9 cellular contexts compared by ENCODE assay signal in genomic region chr7:97145068-97145467, GRCh38. TPM values are rescaled to one million over a fixed set of nuclear protein-coding genes. Genes with fewer than 3 reads are reported as not detected.
DNase-seq lines count a peak whose midpoint lies in the region; ATAC-seq and TF ChIP-seq lines count a peak whose summit lies in the region.
"Had no signal": no experiment of that assay in that cellular context is flagged by ENCODE, and none has a peak within 500 bp of the region (broad histone marks: within the 10 kb centered on the region; RNA-seq: fewer than 3 reads in every experiment).

No MANE protein-coding gene starts in this region.

- 33% methylated on average over 1 of the region's 1 CpG for WGBS in right lobe of liver (ENCODE audit: insufficient coverage, low coverage, low lambda C conversion rate, missing lambda C conversion rate)

- H3K27ac ChIP-seq in right lobe of liver = no peak overlapping the region

- no peaks in the 10 kb centered on the region for H3K4me1 ChIP-seq in right lobe of liver

- H3K36me3 ChIP-seq in GM06990 (ENCODE audit: control insufficient read depth, insufficient read depth, low read length) = no peaks in the 10 kb centered on the region
- no peaks in the 10 kb centered on the region for H3K36me3 ChIP-seq in right lobe of liver

- peaks cover 5% of the 10 kb centered on the region for H3K4me1 Mint-ChIP-seq in activated T-helper 17 cell treated with anti-CD3 and anti-CD28 coated beads, Interleukin-2, amount 50 U/mL, for 72 hours
- peaks cover 0 to 4% of the 10 kb centered on the region in 2 donors for H3K4me1 Mint-ChIP-seq in natural killer cell
- H3K4me1 Mint-ChIP-seq in activated T-helper 2 cell treated with anti-CD3 and anti-CD28 coated beads, Interferon-gamma antibody, Interleukin-2, Interleukin-4, amounts not matched to agents 10 μg/mL and 5 μg/mL and 100 μg/mL, durations not matched to agents 14 hours and 24 hours and 36 hours (ENCODE audit: low read depth) = peaks cover 3% of the 10 kb centered on the region

- no peak for ATAC-seq in activated T-helper 17 cell treated with anti-CD3 and anti-CD28 coated beads, Interleukin-2, amount 50 U/mL, for 72 hours (replicated peaks)
- ATAC-seq in right lobe of liver (peak; percentile 40 to 72 (median 52)), natural killer cell (no peak), omental fat pad (ENCODE audit: low FRiP score) (no peak), HG02763 (IDR thresholded peaks at IDR 0.05; ENCODE audit: unreplicated experiment) (no peak)

- DNase-seq in GM06990 (ENCODE audit: extremely low read depth, insufficient read length) = no peak
- DNase-seq in NCI-H1105 (lab: John Stamatoyannopoulos, UW) = peak; percentile 11
- DNase-seq in right lobe of liver = no peak
- DNase-seq in natural killer cell = no peak
- DNase-seq in omental fat pad (ENCODE audit: low spot score) = no peak
- DNase-seq in activated T-helper 2 cell treated with anti-CD3 and anti-CD28 coated beads, Interferon-gamma antibody, Interleukin-2, Interleukin-4, amounts not matched to agents 10 μg/mL and 5 μg/mL and 100 μg/mL, durations not matched to agents 14 hours and 24 hours and 36 hours (ENCODE audit: low spot score) = no peak

- TF ChIP-seq POLR2A in right lobe of liver (IDR thresholded peaks at IDR 0.05) = no peak

- H3K36me3 Mint-ChIP-seq in activated T-helper 17 cell treated with anti-CD3 and anti-CD28 coated beads, Interleukin-2, amount 50 U/mL, for 72 hours (ENCODE audit: low read depth) = peaks cover 51% of the 10 kb centered on the region
- peaks cover 16% of the 10 kb centered on the region for H3K36me3 Mint-ChIP-seq in natural killer cell
- H3K36me3 Mint-ChIP-seq in activated T-helper 2 cell treated with anti-CD3 and anti-CD28 coated beads, Interferon-gamma antibody, Interleukin-2, Interleukin-4, amounts not matched to agents 10 μg/mL and 5 μg/mL and 100 μg/mL, durations not matched to agents 14 hours and 24 hours and 36 hours (ENCODE audit: low read depth) = peaks cover 28% of the 10 kb centered on the region

- H3K27me3 Mint-ChIP-seq in activated T-helper 17 cell treated with anti-CD3 and anti-CD28 coated beads, Interleukin-2, amount 50 U/mL, for 72 hours = no peaks in the 10 kb centered on the region
- no peaks in the 10 kb centered on the region for H3K27me3 Mint-ChIP-seq in natural killer cell (ENCODE audit: low read depth in 2 of 2)
- no peaks in the 10 kb centered on the region for H3K27me3 Mint-ChIP-seq in activated T-helper 2 cell treated with anti-CD3 and anti-CD28 coated beads, Interferon-gamma antibody, Interleukin-2, Interleukin-4, amounts not matched to agents 10 μg/mL and 5 μg/mL and 100 μg/mL, durations not matched to agents 14 hours and 24 hours and 36 hours (ENCODE audit: low read depth)

- intact Hi-C loops in right lobe of liver (cut with DNase I) = no loop called here
- intact Hi-C loops in natural killer cell (cut with micrococcal nuclease) = no loop called here
- intact Hi-C loops in activated T-helper 2 cell treated with anti-CD3 and anti-CD28 coated beads, Interferon-gamma antibody, Interleukin-2, Interleukin-4, amounts not matched to agents 10 μg/mL and 5 μg/mL and 100 μg/mL, durations not matched to agents 14 hours and 24 hours and 36 hours (cut with micrococcal nuclease) = loop anchor here (2.0 kb wide), 1 partner anchor 34 kb away; no protein-coding TSS in a partner anchor

- H3K27ac Mint-ChIP-seq in activated T-helper 17 cell treated with anti-CD3 and anti-CD28 coated beads, Interleukin-2, amount 50 U/mL, for 72 hours = peak overlapping the region; percentile 39
- H3K27ac Mint-ChIP-seq in natural killer cell = no peak overlapping the region
- H3K27ac Mint-ChIP-seq in activated T-helper 2 cell treated with anti-CD3 and anti-CD28 coated beads, Interferon-gamma antibody, Interleukin-2, Interleukin-4, amounts not matched to agents 10 μg/mL and 5 μg/mL and 100 μg/mL, durations not matched to agents 14 hours and 24 hours and 36 hours = no peak overlapping the region
- H3K27ac Mint-ChIP-seq: T-helper 1 cell treated with Interleukin-12 subunit alpha and Interleukin-12 subunit beta and Interleukin-4 antibody, amounts not matched to agents 30 μg/mL and 1 μg/mL, for 36 hours had no signal

- no peaks in the 10 kb centered on the region for H3K9me3 ChIP-seq in right lobe of liver

- H3K4me3 Mint-ChIP-seq in activated T-helper 17 cell treated with anti-CD3 and anti-CD28 coated beads, Interleukin-2, amount 50 U/mL, for 72 hours = no peak overlapping the region
- no peak overlapping the region for H3K4me3 Mint-ChIP-seq in natural killer cell
- no peak overlapping the region for H3K4me3 Mint-ChIP-seq in activated T-helper 2 cell treated with anti-CD3 and anti-CD28 coated beads, Interferon-gamma antibody, Interleukin-2, Interleukin-4, amounts not matched to agents 10 μg/mL and 5 μg/mL and 100 μg/mL, durations not matched to agents 14 hours and 24 hours and 36 hours (ENCODE audit: low read depth)
- H3K4me3 Mint-ChIP-seq: T-helper 1 cell treated with Interleukin-12 subunit alpha and Interleukin-12 subunit beta and Interleukin-4 antibody, amounts not matched to agents 30 μg/mL and 1 μg/mL, for 36 hours had no signal

- H3K9me3 Mint-ChIP-seq in activated T-helper 17 cell treated with anti-CD3 and anti-CD28 coated beads, Interleukin-2, amount 50 U/mL, for 72 hours = peaks cover 4% of the 10 kb centered on the region
- peaks cover 0 to 2% of the 10 kb centered on the region in 2 donors for H3K9me3 Mint-ChIP-seq in natural killer cell
- peaks cover 16% of the 10 kb centered on the region for H3K9me3 Mint-ChIP-seq in activated T-helper 2 cell treated with anti-CD3 and anti-CD28 coated beads, Interferon-gamma antibody, Interleukin-2, Interleukin-4, amounts not matched to agents 10 μg/mL and 5 μg/mL and 100 μg/mL, durations not matched to agents 14 hours and 24 hours and 36 hours

- TF ChIP-seq CTCF in GM06990 (IDR thresholded peaks at IDR 0.05; ENCODE audit: insufficient read depth, low read length, poor library complexity, severe bottlenecking) = peak; percentile 34
- peak; percentile 45 to 62 (median 58) for TF ChIP-seq CTCF in right lobe of liver (IDR thresholded peaks at IDR 0.05)
- no peak for TF ChIP-seq CTCF in natural killer cell (IDR thresholded peaks at IDR 0.05)
- no peak for TF ChIP-seq CTCF in omental fat pad (IDR thresholded peaks at IDR 0.05)

- H3K4me3 ChIP-seq in GM06990 (replicated peaks; ENCODE audit: low read depth, low read length) (no peak overlapping the region), right lobe of liver (no peak overlapping the region)

- H3K27me3 ChIP-seq in GM06990 (replicated peaks; ENCODE audit: control insufficient read depth, insufficient read depth, low read length) (no peaks in the 10 kb centered on the region), right lobe of liver (no peaks in the 10 kb centered on the region)

RNA-seq across cellular contexts. Expression of gene SDHAF3, which starts 27.6 kb away (rescaled TPM):
- total RNA-seq in activated T-helper 17 cell treated with anti-CD3 and anti-CD28 coated beads, Interleukin-2, amount 50 U/mL, for 72 hours = 10 to 100 TPM; 17.8 to 23.5 TPM
- 10 to 100 TPM in 4 of 6 experiments, 1 to 10 TPM in 2; 8.5 to 15.5 (median 12.1) TPM for total RNA-seq in right lobe of liver
- 10 to 100 TPM in 2 of 3 donors, 1 to 10 TPM in 1; 7.3 to 10.4 (median 10.1) TPM for total RNA-seq in natural killer cell
- 10 to 100 TPM in 2 of 4 donors, 1 to 10 TPM in 2; 3.4 to 10.5 (median 7.5) TPM for total RNA-seq in omental fat pad
- 23.7 and 26.9 TPM in 2 replicates for total RNA-seq in activated T-helper 2 cell treated with anti-CD3 and anti-CD28 coated beads, Interferon-gamma antibody, Interleukin-2, Interleukin-4, amounts not matched to agents 10 μg/mL and 5 μg/mL and 100 μg/mL, durations not matched to agents 14 hours and 24 hours and 36 hours

Comparison
In these comparisons a context has a peak if more than half of its experiments do, and no peak if none do; other contexts are left out.
1. CTCF ChIP-seq: peak in GM06990 (single experiment) and right lobe of liver (4 of 4); none in natural killer cell (single experiment) and omental fat pad (0 of 3).
2. ATAC-seq: peak in right lobe of liver (4 of 4); none in activated T-helper 17 cell treated with anti-CD3 and anti-CD28 coated beads, Interleukin-2, amount 50 U/mL, for 72 hours (single experiment), natural killer cell (0 of 3), omental fat pad (single experiment) and HG02763 (single experiment).